12 cellular contexts compared by ENCODE assay signal in genomic region chr20:33827629-33828325, GRCh38. TPM values are rescaled to one million over a fixed set of nuclear protein-coding genes. Genes with fewer than 3 reads are reported as not detected.
DNase-seq lines count a peak whose midpoint lies in the region; ATAC-seq and TF ChIP-seq lines count a peak whose summit lies in the region.
"Had no signal": no experiment of that assay in that cellular context is flagged by ENCODE, and none has a peak within 500 bp of the region (broad histone marks: within the 10 kb centered on the region; RNA-seq: fewer than 3 reads in every experiment).

No MANE protein-coding gene starts in this region.

- H3K9ac ChIP-seq in BLaER1 treated with 17β-estradiol and CSF1 and Interleukin-3, amounts not matched to agents 10 nM and 100 nM, result peak overlapping the region in 10 of 11 experiments; percentile 2 to 57 (median 17); a peak in 11 of 22 replicates

- peaks cover 43 to 83% (median 49%) of the 10 kb centered on the region in 10 experiments for H3K4me1 ChIP-seq in BLaER1 treated with 17β-estradiol and CSF1 and Interleukin-3, amounts not matched to agents 10 nM and 100 nM

- no peak overlapping the region for H3K4me3 ChIP-seq in BLaER1 treated with 17β-estradiol and CSF1 and Interleukin-3, amounts not matched to agents 10 nM and 100 nM
- H3K4me3 ChIP-seq: skin epidermis had no signal

- H3K4me2 ChIP-seq in BLaER1 treated with 17β-estradiol and CSF1 and Interleukin-3, amounts not matched to agents 10 nM and 100 nM, result peak overlapping the region; percentile 47 to 80 (median 68)

- TF ChIP-seq CTCF in neural crest cell (conservative IDR thresholded peaks at IDR 0.05), result no peak

- peaks cover 21 to 50% (median 32%) of the 10 kb centered on the region in 11 experiments for H3K36me3 ChIP-seq in BLaER1 treated with 17β-estradiol and CSF1 and Interleukin-3, amounts not matched to agents 10 nM and 100 nM

- H3K4me1 Mint-ChIP-seq in neural crest cell, result peaks cover 49% of the 10 kb centered on the region
- peaks cover 69% of the 10 kb centered on the region for H3K4me1 Mint-ChIP-seq in activated T-cell treated with anti-CD3 and anti-CD28 coated beads, Interleukin-2, amount 50 U/mL, for 4 hours (ENCODE audit: low read depth)

- peak overlapping the region in 6 of 11 experiments; percentile 11 to 48 (median 30); a peak in 8 of 22 replicates for H3K27ac ChIP-seq in BLaER1 treated with 17β-estradiol and CSF1 and Interleukin-3, amounts not matched to agents 10 nM and 100 nM
- peak overlapping the region; percentile 6 for H3K27ac ChIP-seq in caudate nucleus (ENCODE audit: low read depth, low read length)
- H3K27ac ChIP-seq: skin epidermis had no signal

- H3K27me3 Mint-ChIP-seq in neural crest cell (ENCODE audit: low read depth), result no peaks in the 10 kb centered on the region
- H3K27me3 Mint-ChIP-seq in activated T-cell treated with anti-CD3 and anti-CD28 coated beads, Interleukin-2, amount 50 U/mL, for 4 hours (ENCODE audit: low read depth), result no peaks in the 10 kb centered on the region

- ATAC-seq in HG03571 (IDR thresholded peaks at IDR 0.05; ENCODE audit: unreplicated experiment) (no peak), GM21786 (IDR thresholded peaks at IDR 0.05; ENCODE audit: unreplicated experiment) (no peak)
- no peak for ATAC-seq in activated T-cell treated with anti-CD3 and anti-CD28 coated beads, Interleukin-2, amount 50 U/mL, for 4 hours
- ATAC-seq: left lobe of liver had no signal

- H3K4me3 Mint-ChIP-seq in neural crest cell, result no peak overlapping the region
- H3K4me3 Mint-ChIP-seq in activated T-cell treated with anti-CD3 and anti-CD28 coated beads, Interleukin-2, amount 50 U/mL, for 4 hours, result no peak overlapping the region

- no peaks in the 10 kb centered on the region for H3K9me3 ChIP-seq in BLaER1 treated with 17β-estradiol and CSF1 and Interleukin-3, amounts not matched to agents 10 nM and 100 nM (replicated peaks in 1 of 11)

- no peaks in the 10 kb centered on the region for H3K27me3 ChIP-seq in BLaER1 treated with 17β-estradiol and CSF1 and Interleukin-3, amounts not matched to agents 10 nM and 100 nM

- H3K36me3 Mint-ChIP-seq in neural crest cell (ENCODE audit: low read depth), result no peaks in the 10 kb centered on the region
- H3K36me3 Mint-ChIP-seq in activated T-cell treated with anti-CD3 and anti-CD28 coated beads, Interleukin-2, amount 50 U/mL, for 4 hours (ENCODE audit: insufficient read depth), result peaks cover 22% of the 10 kb centered on the region

- H4K20me1 ChIP-seq in BLaER1 treated with 17β-estradiol and CSF1 and Interleukin-3, amounts not matched to agents 10 nM and 100 nM, result peaks cover 92 to 100% (median 100%) of the 10 kb centered on the region in 11 experiments

- DNase-seq in NAMALWA (ENCODE audit: low spot score), result peak; percentile 31
- DNase-seq in caudate nucleus (lab: John Stamatoyannopoulos, UW), result no peak
- DNase-seq in neural crest cell (ENCODE audit: low read depth, low spot score), result no peak
- no peak for DNase-seq in activated T-cell treated with anti-CD3 and anti-CD28 coated beads, Interleukin-2, amount 50 U/mL, for 4 hours
- DNase-seq in NCI-H2171 treated with DMSO at 0.1 percent for 48 hours (lab: John Stamatoyannopoulos, UW), result no peak
- DNase-seq: activated CD4-positive, alpha-beta T cell treated with anti-CD3 and anti-CD28 coated beads, Interleukin-2, amount 50 U/mL, for 4 hours; SIG-M5 had no signal

- H3K27ac Mint-ChIP-seq in neural crest cell (ENCODE audit: unreplicated experiment), result peak overlapping the region; percentile 71

- H3K9me3 Mint-ChIP-seq in neural crest cell, result no peaks in the 10 kb centered on the region
- H3K9me3 Mint-ChIP-seq in activated T-cell treated with anti-CD3 and anti-CD28 coated beads, Interleukin-2, amount 50 U/mL, for 4 hours, result no peaks in the 10 kb centered on the region

RNA-seq across cellular contexts. Expression of gene CHMP4B, which starts 16.6 kb away (rescaled TPM):
- total RNA-seq in neural crest cell, result 97.2 and 98.5 TPM in 2 replicates
- 10 to 100 TPM; 71.1 to 80.0 (median 71.7) TPM for total RNA-seq in activated T-cell treated with anti-CD3 and anti-CD28 coated beads, Interleukin-2, amount 50 U/mL, for 4 hours
